ENCODE assay signal across 2 cellular contexts in the genomic region with DNA sequence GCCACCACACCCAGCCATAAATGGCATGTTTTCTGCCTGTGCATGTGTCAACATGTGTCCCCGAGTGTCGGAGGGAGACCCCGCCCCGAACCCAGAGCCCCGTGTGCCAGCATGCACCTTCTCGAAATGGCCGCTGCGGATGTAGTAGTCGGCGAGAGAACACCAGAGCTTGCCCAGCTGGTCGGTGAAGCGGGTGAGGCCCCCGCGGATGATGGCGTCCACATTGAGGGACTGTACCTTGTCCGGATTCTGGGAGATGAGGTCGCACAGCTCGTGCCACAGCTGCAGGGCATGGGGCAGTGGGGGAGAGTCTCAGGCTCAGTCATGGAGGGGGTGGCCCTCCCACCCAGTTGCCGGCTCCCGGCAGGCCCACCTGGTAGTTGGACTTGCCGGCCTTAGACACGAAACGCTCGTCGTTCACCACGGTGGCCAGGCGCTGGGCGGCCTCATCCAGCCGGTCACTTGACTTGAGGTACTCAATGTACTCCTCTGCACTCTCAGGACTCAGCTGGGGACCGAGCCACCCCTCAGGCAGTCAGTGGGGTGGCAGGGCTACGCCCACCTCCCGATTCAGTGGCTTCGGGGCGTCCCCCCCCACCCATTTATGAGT.
A peak's percentile ranks its signal among the peaks of the same experiment; 100 is the strongest.
TF ChIP-seq lines count a peak whose summit lies in the region.

No MANE protein-coding gene starts in this region.

TF ChIP-seq in HEK293, 187 proteins besides CTCF, POLR2A, EP300 and RAD21:
- no peak for TF ChIP-seq MYNN (tag by site-specific recombination; IDR thresholded peaks at IDR 0.05; ENCODE audit: borderline replicate concordance)
- 0 out of 2 replicates have a peak, but pooled peaks have one; percentile 24 for TF ChIP-seq GLIS2 (tag by site-specific recombination; IDR thresholded peaks at IDR 0.05)
- TF ChIP-seq, protein P1, sequence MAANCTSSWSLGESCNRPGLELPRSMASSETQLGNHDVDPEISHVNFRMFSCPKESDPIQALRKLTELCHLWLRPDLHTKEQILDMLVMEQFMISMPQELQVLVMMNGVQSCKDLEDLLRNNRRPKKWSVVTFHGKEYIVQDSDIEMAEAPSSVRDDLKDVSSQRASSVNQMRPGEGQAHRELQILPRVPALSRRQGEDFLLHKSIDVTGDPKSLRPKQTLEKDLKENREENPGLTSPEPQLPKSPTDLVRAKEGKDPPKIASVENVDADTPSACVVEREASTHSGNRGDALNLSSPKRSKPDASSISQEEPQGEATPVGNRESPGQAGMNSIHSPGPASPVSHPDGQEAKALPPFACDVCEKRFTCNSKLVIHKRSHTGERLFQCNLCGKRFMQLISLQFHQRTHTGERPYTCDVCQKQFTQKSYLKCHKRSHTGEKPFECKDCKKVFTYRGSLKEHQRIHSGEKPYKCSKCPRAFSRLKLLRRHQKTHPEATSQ (tag by site-specific recombination; IDR thresholded peaks at IDR 0.05) = no peak
- TF ChIP-seq, protein P2, sequence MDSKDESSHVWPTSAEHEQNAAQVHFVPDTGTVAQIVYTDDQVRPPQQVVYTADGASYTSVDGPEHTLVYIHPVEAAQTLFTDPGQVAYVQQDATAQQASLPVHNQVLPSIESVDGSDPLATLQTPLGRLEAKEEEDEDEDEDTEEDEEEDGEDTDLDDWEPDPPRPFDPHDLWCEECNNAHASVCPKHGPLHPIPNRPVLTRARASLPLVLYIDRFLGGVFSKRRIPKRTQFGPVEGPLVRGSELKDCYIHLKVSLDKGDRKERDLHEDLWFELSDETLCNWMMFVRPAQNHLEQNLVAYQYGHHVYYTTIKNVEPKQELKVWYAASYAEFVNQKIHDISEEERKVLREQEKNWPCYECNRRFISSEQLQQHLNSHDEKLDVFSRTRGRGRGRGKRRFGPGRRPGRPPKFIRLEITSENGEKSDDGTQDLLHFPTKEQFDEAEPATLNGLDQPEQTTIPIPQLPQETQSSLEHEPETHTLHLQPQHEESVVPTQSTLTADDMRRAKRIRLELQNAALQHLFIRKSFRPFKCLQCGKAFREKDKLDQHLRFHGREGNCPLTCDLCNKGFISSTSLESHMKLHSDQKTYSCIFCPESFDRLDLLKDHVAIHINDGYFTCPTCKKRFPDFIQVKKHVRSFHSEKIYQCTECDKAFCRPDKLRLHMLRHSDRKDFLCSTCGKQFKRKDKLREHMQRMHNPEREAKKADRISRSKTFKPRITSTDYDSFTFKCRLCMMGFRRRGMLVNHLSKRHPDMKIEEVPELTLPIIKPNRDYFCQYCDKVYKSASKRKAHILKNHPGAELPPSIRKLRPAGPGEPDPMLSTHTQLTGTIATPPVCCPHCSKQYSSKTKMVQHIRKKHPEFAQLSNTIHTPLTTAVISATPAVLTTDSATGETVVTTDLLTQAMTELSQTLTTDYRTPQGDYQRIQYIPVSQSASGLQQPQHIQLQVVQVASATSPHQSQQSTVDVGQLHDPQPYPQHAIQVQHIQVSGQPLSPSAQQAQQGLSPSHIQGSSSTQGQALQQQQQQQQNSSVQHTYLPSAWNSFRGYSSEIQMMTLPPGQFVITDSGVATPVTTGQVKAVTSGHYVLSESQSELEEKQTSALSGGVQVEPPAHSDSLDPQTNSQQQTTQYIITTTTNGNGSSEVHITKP (tag by site-specific recombination; IDR thresholded peaks at IDR 0.05) = no peak
- TF ChIP-seq KLF8 (tag by site-specific recombination; IDR thresholded peaks at IDR 0.05) = no peak
- TF ChIP-seq ZNF596 (tag by site-specific recombination; IDR thresholded peaks at IDR 0.05) = no peak

TF ChIP-seq in K562, 482 proteins besides CTCF, POLR2A, EP300 and RAD21:
- TF ChIP-seq POLR2AphosphoS2 (IDR thresholded peaks at IDR 0.05; ENCODE audit: low read length) = no peak
- TF ChIP-seq RBFOX2 (IDR thresholded peaks at IDR 0.05; ENCODE audit: low read depth, low read length) = 0 out of 2 replicates have a peak, but pooled peaks have one; percentile 26
- TF ChIP-seq POLR2G (IDR thresholded peaks at IDR 0.05; ENCODE audit: low read depth, low read length) = peak; percentile 41; the same call in 1 of the 2 replicates
